In genomic region chr11:115504279-115505158, GRCh38 we compare ENCODE assay signal across 8 cellular contexts. TPM values are rescaled to one million over a fixed set of nuclear protein-coding genes. Genes with fewer than 3 reads are reported as not detected.
DNase-seq lines count a peak whose midpoint lies in the region; ATAC-seq lines count a peak whose summit lies in the region.

Gene CADM1, minus strand, starts transcription at chr11:115504415.

- in situ Hi-C loops in G401 (cut with HindIII; ENCODE audit: low sequenced_read_pairs) (no loop called here), KBM-7 (cut with MboI; ENCODE audit: low pct_unique_long_range_greater_than_20kb, low sequenced_read_pairs) (no loop called here)

- DNase-seq in G401 (ENCODE audit: low spot score) (peak; percentile 99), NCI-H2227 (lab: John Stamatoyannopoulos, UW; ENCODE audit: unreplicated experiment) (peak; percentile 96), dermis blood vessel endothelial cell (peak; percentile 90), left kidney (ENCODE audit: low read depth, low spot score) (peak; percentile 99), KBM-7 (no peak)
- peak; percentile 37 to 49 for DNase-seq in activated CD4-positive, alpha-beta T cell treated with anti-CD3 and anti-CD28 coated beads, Interleukin-2, amount 50 U/mL, for 24 hours (ENCODE audit: low read depth in 1 of 2, low spot score in 1 of 2)
- peak; percentile 32 to 53 (median 40) for DNase-seq in stimulated activated CD4-positive, alpha-beta T cell treated with anti-CD3 and anti-CD28 coated beads, Interleukin-1b, Interleukin-23, amount 100 ng/mL, for 24 hours (ENCODE audit: low read depth in 4 of 4, low spot score in 1 of 4)

- ATAC-seq in HG02885 (IDR thresholded peaks at IDR 0.05; ENCODE audit: poor library complexity, unreplicated experiment), result peak; percentile 39

RNA-seq across cellular contexts. Expression of gene CADM1, which starts in this region (rescaled TPM):
- not detected in 2 replicates for total RNA-seq in G401 (2014; rRNA removed; shearing (Covaris generic))
- total RNA-seq in dermis blood vessel endothelial cell, result 0.56 and 2.2 TPM in 2 replicates

Comparison
In these comparisons a context has a peak if more than half of its experiments do, and no peak if none do; other contexts are left out.
1. Peak in DNase-seq in G401; RNA of the gene not detected or under 1 TPM.